26 cellular contexts compared by ENCODE assay signal in the genomic region with DNA sequence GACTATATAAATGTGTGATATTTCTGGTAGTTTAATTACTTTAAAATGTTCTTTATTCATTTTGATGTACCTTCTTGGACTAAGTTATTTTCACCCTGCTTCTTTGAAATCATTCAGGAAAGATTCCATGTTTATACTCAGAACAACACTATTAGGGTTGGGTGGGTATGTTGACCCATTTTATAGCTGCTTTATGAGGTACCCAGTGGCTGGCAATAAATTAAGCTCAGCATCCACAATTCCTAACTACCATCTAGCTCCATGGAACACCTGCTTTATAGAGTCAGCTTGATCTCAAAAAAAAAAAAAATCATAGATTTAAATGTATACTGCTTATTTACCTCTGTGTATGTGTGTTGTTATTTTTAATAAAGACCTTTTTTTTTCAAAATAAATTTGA.
"Had no signal": no experiment of that assay in that cellular context is flagged by ENCODE, and none has a peak within 500 bp of the region (broad histone marks: within the 10 kb centered on the region; RNA-seq: fewer than 3 reads in every experiment).

No MANE protein-coding gene starts in this region.

- H3K27me3 ChIP-seq: testis, thyroid gland, tibial nerve, upper lobe of left lung, upper lobe of right lung, uterus, vagina had no signal

- H3K36me3 ChIP-seq: stomach, suprapubic skin, thoracic aorta, thyroid gland, tibial artery, tibial nerve, transverse colon, upper lobe of left lung, upper lobe of right lung, uterus, vagina had no signal

- H3K27ac ChIP-seq: stomach, suprapubic skin, testis, thoracic aorta, thyroid gland, tibial artery, tibial nerve, transverse colon, upper lobe of left lung, upper lobe of right lung, uterus, vagina had no signal

- H3K9me3 ChIP-seq: suprapubic skin, testis, thoracic aorta, thyroid gland, upper lobe of right lung, uterus, vagina had no signal

- H3K4me3 ChIP-seq: stomach, suprapubic skin, testis, thoracic aorta, thyroid gland, tibial artery, tibial nerve, transverse colon, upper lobe of left lung, upper lobe of right lung, uterus, vagina had no signal

- ATAC-seq: stimulated activated effector memory CD8-positive, alpha-beta T cell treated with anti-CD3 and anti-CD28 coated beads, Interleukin-12 subunit alpha, Interleukin-12 subunit beta, amount 100 ng/mL, for 72 hours; stimulated activated memory B cell treated with anti-CD40 and anti-IgM and Interleukin-4, amounts not matched to agents 10 μg/mL and 1 μg/mL and 100 μg/mL, for 72 hours; stimulated activated naive B cell treated with anti-CD40 and anti-IgM and Interleukin-4, amounts not matched to agents 10 μg/mL and 1 μg/mL and 100 μg/mL, for 72 hours; stimulated activated naive CD8-positive, alpha-beta T cell treated with anti-CD3 and anti-CD28 coated beads, Interleukin-15, amount 100 ng/mL, for 72 hours; stimulated activated naive CD8-positive, alpha-beta T cell treated with anti-CD3 and anti-CD28 coated beads, Interleukin-15, Interleukin-2, amounts not matched to agents 100 U/mL and 50 U/mL, for 24 hours; upper lobe of right lung had no signal

- H3K4me1 ChIP-seq: stomach, testis, thyroid gland, tibial artery, tibial nerve, transverse colon, upper lobe of right lung, uterus, vagina had no signal

- DNase-seq: stimulated activated CD4-positive, alpha-beta T cell treated with anti-CD3 and anti-CD28 coated beads, Interleukin-2, amount 100 ng/mL, for 48 hours; stimulated activated CD4-positive, alpha-beta T cell treated with anti-CD3 and anti-CD28 coated beads, Interleukin-4, amount 100 ng/mL, for 1 hour; stimulated activated CD4-positive, alpha-beta T cell treated with anti-CD3 and anti-CD28 coated beads, Interleukin-4, amount 100 ng/mL, for 24 hours; stimulated activated CD4-positive, alpha-beta T cell treated with anti-CD3 and anti-CD28 coated beads, Interleukin-4, amount 100 ng/mL, for 4 hours; stimulated activated CD8-positive, alpha-beta memory T cell treated with anti-CD3 and anti-CD28 coated beads, Interleukin-4, amount 100 ng/mL, for 48 hours; stimulated activated naive B cell treated with anti-CD40 and anti-IgM and Interleukin-4, amounts not matched to agents 10 μg/mL and 1 μg/mL and 100 μg/mL, for 72 hours; stimulated activated naive CD4-positive, alpha-beta T cell; stimulated activated naive CD4-positive, alpha-beta T cell treated with Interleukin-2 at 50 U/mL for 16 hours; stimulated activated naive CD8-positive, alpha-beta T cell treated with anti-CD3 and anti-CD28 coated beads, Interleukin-15, amount 100 ng/mL, for 72 hours; stimulated activated naive CD8-positive, alpha-beta T cell treated with anti-CD3 and anti-CD28 coated beads, Interleukin-15, Interleukin-2, amounts not matched to agents 100 U/mL and 50 U/mL, for 24 hours; stomach; substantia nigra; testis; thyroid gland; tibial artery; transverse colon; trophoblast cell; upper lobe of left lung; upper lobe of right lung; uterus had no signal
